Comparison of ENCODE assay signal across 13 cellular contexts in genomic region chr1:61659061-61659460, GRCh38.
DNase-seq lines count a peak whose midpoint lies in the region; ATAC-seq and TF ChIP-seq lines count a peak whose summit lies in the region.
"Had no signal": no experiment of that assay in that cellular context is flagged by ENCODE, and none has a peak within 500 bp of the region (broad histone marks: within the 10 kb centered on the region; RNA-seq: fewer than 3 reads in every experiment).

No MANE protein-coding gene starts in this region.

- ATAC-seq in HG02885 (IDR thresholded peaks at IDR 0.05; ENCODE audit: poor library complexity, unreplicated experiment), result no peak
- no peak for ATAC-seq in GM19395 (IDR thresholded peaks at IDR 0.05; ENCODE audit: unreplicated experiment)

- no peaks in the 10 kb centered on the region for H3K36me3 ChIP-seq in PC-9 (ENCODE audit: low read depth)

- H3K9me2 ChIP-seq in PC-9 (ENCODE audit: insufficient read depth), result no peaks in the 10 kb centered on the region; the same call in 1 of the 2 replicates

- BruUV-seq in PC-9 (replicated peaks; lab: Mats Ljungman, UMichigan), result no TSS peak

- peak; percentile 50 for TF ChIP-seq CTCF in 22Rv1 (IDR thresholded peaks at IDR 0.05)
- TF ChIP-seq CTCF in GM13977 (IDR thresholded peaks at IDR 0.05; ENCODE audit: extremely low read depth, insufficient read depth, missing control alignments), result peak; percentile 17
- TF ChIP-seq CTCF in PC-9 (conservative IDR thresholded peaks at IDR 0.05), result peak; percentile 41; the same call in 1 of the 2 replicates
- TF ChIP-seq CTCF in epithelial cell of esophagus (IDR thresholded peaks at IDR 0.05; ENCODE audit: insufficient read depth, low read depth, low read length, missing control alignments), result peak; percentile 41

- intact Hi-C loops in PC-9 (cut with micrococcal nuclease; ENCODE audit: unreplicated experiment), result no loop called here

- H3K9me3 ChIP-seq in PC-9 (ENCODE audit: insufficient read depth, low read depth), result 0 out of 2 replicates have a peak, but pooled peaks cover 3% of the 10 kb centered on the region
- H3K9me3 ChIP-seq: Caco-2 had no signal

- no peak overlapping the region for H3K4me2 ChIP-seq in PC-9

- CTCF ChIA-PET in PC-9 (lab: Charles Lee), result no interaction called here

- in situ Hi-C loops in GM13977 (cut with MboI; ENCODE audit: low pct_unique_long_range_greater_than_20kb, low sequenced_read_pairs, unreplicated experiment), result no loop called here

- no peaks in the 10 kb centered on the region for H3F3A ChIP-seq in PC-9 (ENCODE audit: insufficient read depth, low read depth)

- no peak overlapping the region for H2AFZ ChIP-seq in PC-9

- no peaks in the 10 kb centered on the region for H3K27me3 ChIP-seq in PC-9 (ENCODE audit: insufficient read depth, low read depth)

- H3K4me3 ChIP-seq in PC-9 (no peak overlapping the region), epithelial cell of esophagus (ENCODE audit: low read length) (no peak overlapping the region)

- DNase-seq in GM13977 (ENCODE audit: low spot score), result no peak
- no peak for DNase-seq in PC-9
- peak; percentile 15 for DNase-seq in epithelial cell of esophagus (ENCODE audit: low read depth)
- DNase-seq in putamen (ENCODE audit: low spot score), result no peak
- no peak for DNase-seq in stimulated activated CD4-positive, alpha-beta T cell treated with anti-CD3 and anti-CD28 coated beads, Interleukin-2, amount 100 ng/mL, for 24 hours
- DNase-seq: activated CD4-positive, alpha-beta T cell treated with anti-CD3 and anti-CD28 coated beads for 48 hours; Caco-2; effector CD8-positive, alpha-beta T cell; NCI-H1417 treated with DMSO at 0.1 percent for 48 hours; NCI-H510A treated with DMSO at 0.1 percent for 48 hours had no signal

- no peaks in the 10 kb centered on the region for H3K4me1 ChIP-seq in PC-9 (replicated peaks; ENCODE audit: insufficient read depth)
- H3K4me1 ChIP-seq: Caco-2 had no signal

- H3K27ac ChIP-seq in 22Rv1, result no peak overlapping the region
- H3K27ac ChIP-seq in PC-9, result no peak overlapping the region

- H3K79me2 ChIP-seq in PC-9 (ENCODE audit: low read depth), result no peaks in the 10 kb centered on the region

- POLR2A ChIA-PET in PC-9 (lab: Charles Lee; ENCODE audit: unreplicated experiment), result no interaction called here

- H4K20me1 ChIP-seq in PC-9 (ENCODE audit: insufficient read depth), result no peaks in the 10 kb centered on the region
